Comparison of ENCODE assay signal across 23 cellular contexts in the genomic region with DNA sequence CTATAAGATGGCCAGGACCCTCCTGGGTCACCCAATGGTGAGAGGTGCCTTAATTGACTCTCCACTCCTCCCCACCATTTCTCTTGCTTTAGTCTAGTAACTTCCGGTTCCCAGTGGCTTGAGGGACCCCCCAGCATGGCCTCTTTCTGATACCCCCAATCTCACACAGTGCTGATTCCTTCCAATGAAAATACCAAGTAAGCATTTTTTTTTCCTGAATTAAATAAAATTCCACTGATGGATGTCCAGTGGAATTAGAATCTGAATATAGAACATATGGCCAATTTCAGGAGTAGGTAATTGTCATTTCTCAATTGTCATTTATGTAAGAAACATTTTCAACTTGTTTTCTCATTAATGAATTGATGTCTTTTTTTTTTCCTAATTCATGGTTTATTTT. TPM values are rescaled to one million over a fixed set of nuclear protein-coding genes. Genes with fewer than 3 reads are reported as not detected.
"Had no signal": no experiment of that assay in that cellular context is flagged by ENCODE, and none has a peak within 500 bp of the region (broad histone marks: within the 10 kb centered on the region; RNA-seq: fewer than 3 reads in every experiment).

No MANE protein-coding gene starts in this region.

- H3K9me3 ChIP-seq: Peyer's patch, SJCRH30 had no signal

- H3K9ac ChIP-seq: KMS-11 had no signal

- H3K27ac ChIP-seq: KMS-11, Peyer's patch, SJCRH30 had no signal

- H3K36me3 ChIP-seq: Peyer's patch, SJCRH30 had no signal

- H3K4me2 ChIP-seq: KMS-11 had no signal

- DNase-seq: IMR-90, Kasumi-1, MM.1S, NCI-H1092 treated with DMSO at 0.1 percent for 48 hours, NCI-H1436, NCI-H187, NCI-H2029, NCI-H2081 treated with DMSO at 0.1 percent for 48 hours, NCI-H2171, NCI-H226, NCI-H446, NCI-H510A, NCI-H524 treated with DMSO at 0.1 percent for 48 hours, NCI-H69, NCI-H774, PC-3, Peyer's patch, SHP77 treated with DMSO at 0.1 percent for 48 hours, SJCRH30 had no signal

- H3K27me3 ChIP-seq: Peyer's patch, SJCRH30 had no signal

- H3K4me3 ChIP-seq: Peyer's patch, SJCRH30 had no signal

- H3K4me1 ChIP-seq: SJCRH30 had no signal

- ATAC-seq: PC-3, Right ventricle myocardium inferior, SK-N-SH treated with all-trans-retinoic acid at 6 μM for 48 hours had no signal

RNA-seq across cellular contexts. Expression of gene NOS1AP, which starts 9.5 kb away (rescaled TPM):
- total RNA-seq: RPMI7951 had no signal
